In the genomic region with DNA sequence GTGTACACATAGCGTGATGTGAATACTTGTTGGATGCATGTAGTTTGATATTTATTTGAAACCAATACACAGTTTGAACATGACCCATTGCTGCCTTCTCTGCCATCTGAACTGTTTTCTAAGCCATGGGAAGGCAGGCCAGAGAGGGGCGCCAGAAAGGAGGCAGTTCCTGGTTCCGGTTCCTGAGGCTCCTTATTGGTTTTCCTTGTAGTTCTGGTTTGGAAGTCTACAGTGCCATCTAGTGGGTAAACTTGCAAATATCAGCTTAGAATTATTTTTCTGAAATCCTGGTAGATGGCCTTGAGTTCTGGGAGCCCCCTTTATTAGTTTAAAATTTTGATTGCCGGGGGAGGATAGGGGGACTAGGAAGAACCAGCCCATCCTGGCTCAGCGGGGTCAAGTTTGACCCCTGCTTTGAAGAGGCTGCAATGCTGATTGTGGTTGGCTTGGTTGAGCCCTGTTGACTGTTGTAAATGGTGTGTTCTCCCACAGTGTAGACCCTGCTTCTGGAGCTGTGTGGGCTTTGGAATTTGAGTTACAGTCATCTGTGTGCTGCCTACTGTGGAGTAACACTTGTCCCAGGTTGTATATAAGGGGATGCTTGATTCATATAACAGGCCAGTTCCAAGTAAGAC, we compare ENCODE assay signal across 8 cellular contexts. TPM values are rescaled to one million over a fixed set of nuclear protein-coding genes. Genes with fewer than 3 reads are reported as not detected.
DNase-seq lines count a peak whose midpoint lies in the region; ATAC-seq and TF ChIP-seq lines count a peak whose summit lies in the region.

No MANE protein-coding gene starts in this region.

- H3K4me3 Mint-ChIP-seq in T-helper 1 cell treated with Interleukin-12 subunit alpha and Interleukin-12 subunit beta and Interleukin-4 antibody, amounts not matched to agents 30 μg/mL and 1 μg/mL, for 36 hours: peak overlapping the region; percentile 36

- H3K27me3 ChIP-seq in ACC112 (ENCODE audit: insufficient read depth, low read length): no peaks in the 10 kb centered on the region
- H3K27me3 ChIP-seq in colonic mucosa: no peaks in the 10 kb centered on the region

- intact Hi-C loops in colonic mucosa (cut with DNase I): loop anchor here (2.0 kb wide), 1 partner anchor 178 kb away; no protein-coding TSS in a partner anchor

- H3K27ac Mint-ChIP-seq in T-helper 1 cell treated with Interleukin-12 subunit alpha and Interleukin-12 subunit beta and Interleukin-4 antibody, amounts not matched to agents 30 μg/mL and 1 μg/mL, for 36 hours: peak overlapping the region; percentile 74

- peak; percentile 61 for TF ChIP-seq CTCF in GM12872 (IDR thresholded peaks at IDR 0.05; ENCODE audit: insufficient read depth, low read depth, low read length)
- TF ChIP-seq CTCF in colonic mucosa (IDR thresholded peaks at IDR 0.05): peak; percentile 64

- no peak overlapping the region for H3K27ac ChIP-seq in ACC112 (ENCODE audit: low read depth, low read length)
- no peak overlapping the region for H3K27ac ChIP-seq in colonic mucosa

- H3K4me3 ChIP-seq in ACC112 (ENCODE audit: low read depth, low read length): no peak overlapping the region
- no peak overlapping the region for H3K4me3 ChIP-seq in colonic mucosa

- ATAC-seq in left lobe of liver: peak; percentile 90

- no peaks in the 10 kb centered on the region for H3K79me2 ChIP-seq in ACC112 (ENCODE audit: control insufficient read depth, insufficient read depth, low read length, unreplicated experiment)

- H3K9me3 ChIP-seq in colonic mucosa: no peaks in the 10 kb centered on the region

- no peaks in the 10 kb centered on the region for H3K9me3 Mint-ChIP-seq in T-helper 1 cell treated with Interleukin-12 subunit alpha and Interleukin-12 subunit beta and Interleukin-4 antibody, amounts not matched to agents 30 μg/mL and 1 μg/mL, for 36 hours

- H3K4me1 ChIP-seq in ACC112 (ENCODE audit: control insufficient read depth, insufficient read depth, low read length, unreplicated experiment): peaks cover 24% of the 10 kb centered on the region
- no peaks in the 10 kb centered on the region for H3K4me1 ChIP-seq in colonic mucosa

- DNase-seq in NCI-H1694 treated with DMSO at 0.1 percent for 48 hours (lab: John Stamatoyannopoulos, UW): peak; percentile 54
- DNase-seq in colonic mucosa: peak; percentile 38
- no peak for DNase-seq in left lobe of liver (ENCODE audit: low spot score)
- DNase-seq in stimulated activated CD8-positive, alpha-beta memory T cell treated with anti-CD3 and anti-CD28 coated beads, Interleukin-15, amount 100 ng/mL, for 24 hours (ENCODE audit: low read depth): peak; percentile 8
- no peak for DNase-seq in OCI-M2 (lab: John Stamatoyannopoulos, UW; ENCODE audit: unreplicated experiment)

- H2AFZ ChIP-seq in ACC112 (ENCODE audit: low read length, unreplicated experiment): peak overlapping the region; percentile 20

- H3K4me1 Mint-ChIP-seq in T-helper 1 cell treated with Interleukin-12 subunit alpha and Interleukin-12 subunit beta and Interleukin-4 antibody, amounts not matched to agents 30 μg/mL and 1 μg/mL, for 36 hours (ENCODE audit: low read depth): peaks cover 52% of the 10 kb centered on the region

- H3K36me3 Mint-ChIP-seq in T-helper 1 cell treated with Interleukin-12 subunit alpha and Interleukin-12 subunit beta and Interleukin-4 antibody, amounts not matched to agents 30 μg/mL and 1 μg/mL, for 36 hours (ENCODE audit: low read depth): peaks cover 31% of the 10 kb centered on the region

- no peak overlapping the region for H3K9ac ChIP-seq in colonic mucosa (ENCODE audit: low read depth in 2 of 2, low read length in 2 of 2)

- no peaks in the 10 kb centered on the region for H3K36me3 ChIP-seq in ACC112 (ENCODE audit: insufficient read depth, low read length)
- no peaks in the 10 kb centered on the region for H3K36me3 ChIP-seq in colonic mucosa

- no peaks in the 10 kb centered on the region for H3K27me3 Mint-ChIP-seq in T-helper 1 cell treated with Interleukin-12 subunit alpha and Interleukin-12 subunit beta and Interleukin-4 antibody, amounts not matched to agents 30 μg/mL and 1 μg/mL, for 36 hours (ENCODE audit: low read depth)

RNA-seq across cellular contexts. Expression of a gene that starts 48.4 kb away (rescaled TPM):
- 1 to 10 TPM; 1.7 to 1.9 TPM for total RNA-seq in colonic mucosa
- 1.4 TPM for total RNA-seq in left lobe of liver

Comparison
In these comparisons a context has a peak if more than half of its experiments do, and no peak if none do; other contexts are left out.
1. DNase-seq: peak in NCI-H1694 treated with DMSO at 0.1 percent for 48 hours (single experiment), colonic mucosa (single experiment) and stimulated activated CD8-positive, alpha-beta memory T cell treated with anti-CD3 and anti-CD28 coated beads, Interleukin-15, amount 100 ng/mL, for 24 hours (single experiment); none in left lobe of liver (single experiment) and OCI-M2 (single experiment).